Comparison of ENCODE assay signal across 1 cellular context in the genomic region with DNA sequence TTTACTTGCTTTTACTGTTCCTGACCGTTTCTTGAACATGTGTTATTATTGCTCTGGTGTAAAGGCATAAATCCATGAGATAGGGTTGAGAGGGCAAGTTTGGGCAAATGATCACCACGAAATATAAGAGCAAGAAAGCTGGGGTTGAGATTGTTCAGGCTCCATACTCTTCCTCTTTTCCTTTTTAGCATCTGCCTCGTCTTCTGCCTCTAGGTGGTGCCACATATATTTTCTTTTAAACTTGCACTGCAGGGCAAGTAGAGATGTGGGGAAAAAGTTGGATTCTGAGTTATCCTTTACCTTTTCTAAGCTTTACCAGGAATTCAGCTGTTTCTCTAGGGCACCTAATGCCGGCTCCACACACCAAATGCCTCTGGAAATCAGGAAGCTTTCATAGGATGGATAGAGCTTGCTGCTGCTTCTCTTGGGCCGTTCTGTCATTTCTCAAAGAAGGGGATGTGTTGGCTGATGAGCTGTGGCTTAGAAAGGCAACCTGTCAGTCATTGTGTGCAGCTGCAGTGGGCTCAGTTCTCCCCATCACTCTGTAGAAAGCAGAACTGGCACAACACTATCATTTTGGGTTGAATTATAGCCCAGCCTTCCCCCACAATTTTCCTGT.
TF ChIP-seq lines count a peak whose summit lies in the region.

No MANE protein-coding gene starts in this region.

TF ChIP-seq in H1, 55 proteins besides CTCF, POLR2A, EP300 and RAD21 (continued from another document):
- no peak for TF ChIP-seq RFX5 (IDR thresholded peaks at IDR 0.05; ENCODE audit: borderline replicate concordance, low read depth, low read length)
- TF ChIP-seq POLR2AphosphoS5 (IDR thresholded peaks at IDR 0.05; ENCODE audit: low read depth, low read length), result no peak
- no peak for TF ChIP-seq SP4 (IDR thresholded peaks at IDR 0.05; ENCODE audit: low read length)
- TF ChIP-seq CBX8 (IDR thresholded peaks at IDR 0.05; ENCODE audit: borderline replicate concordance, low read depth, low read length), result no peak
- no peak for TF ChIP-seq SIRT6 (IDR thresholded peaks at IDR 0.05; ENCODE audit: low read length)
- TF ChIP-seq CTBP2 (IDR thresholded peaks at IDR 0.05; ENCODE audit: borderline replicate concordance, insufficient read depth, insufficient read length, low read length), result no peak
- no peak for TF ChIP-seq RNF2 (IDR thresholded peaks at IDR 0.05; ENCODE audit: borderline replicate concordance, low read depth, low read length, missing control alignments, poor library complexity, severe bottlenecking)
- no peak for TF ChIP-seq SIX5 (IDR thresholded peaks at IDR 0.05; ENCODE audit: low read depth, low read length)
- TF ChIP-seq HDAC2 (IDR thresholded peaks at IDR 0.05; ENCODE audit: borderline replicate concordance in 1 of 2, low read depth in 2 of 2, low read length in 2 of 2), result no peak
- TF ChIP-seq SAP30 (IDR thresholded peaks at IDR 0.05; ENCODE audit: insufficient read depth, insufficient replicate concordance, low read length), result no peak
- no peak for TF ChIP-seq EGR1 (IDR thresholded peaks at IDR 0.05; ENCODE audit: borderline replicate concordance, low read depth, low read length)
- TF ChIP-seq JUN (IDR thresholded peaks at IDR 0.05; ENCODE audit: low read depth, low read length), result no peak
